9 cellular contexts compared by ENCODE assay signal in genomic region chr6:34953084-34954025, GRCh38.
DNase-seq lines count a peak whose midpoint lies in the region; ATAC-seq, FAIRE-seq and TF ChIP-seq lines count a peak whose summit lies in the region.
"Had no signal": no experiment of that assay in that cellular context is flagged by ENCODE, and none has a peak within 500 bp of the region (broad histone marks: within the 10 kb centered on the region; RNA-seq: fewer than 3 reads in every experiment).

No MANE protein-coding gene starts in this region.

- H2BK5ac ChIP-seq in H1 (ENCODE audit: low read depth, low read length), result no peak overlapping the region

- no peak overlapping the region for H3K9ac ChIP-seq in H1 (replicated peaks in 1 of 4; ENCODE audit: extremely low read depth in 1 of 4, low read depth in 3 of 4, low read length in 3 of 4)

- H3K27ac ChIP-seq in GM23338 (ENCODE audit: low read depth) (0 out of 2 replicates have a peak overlapping the region, but pooled peaks have one; percentile 33), H1 (ENCODE audit: low read depth, low read length) (0 out of 2 replicates have a peak overlapping the region, but pooled peaks have one; percentile 12)
- H3K27ac ChIP-seq in CD4-positive, alpha-beta T cell (ENCODE audit: low read depth, low read length), result no peak overlapping the region

- no peak overlapping the region for H3K14ac ChIP-seq in H1 (ENCODE audit: insufficient read length)

- H2AFZ ChIP-seq in GM23338 (no peak overlapping the region), H1 (ENCODE audit: low read length) (no peak overlapping the region)

- 89% methylated on average over 2 of the region's 2 CpGs; no CpG with 5 or more reads in 1 of the 2 experiments for WGBS in H1 (ENCODE audit: extremely low coverage in 1 of 2, insufficient coverage in 1 of 2, insufficient read length in 1 of 2, insufficient replicate concordance in 2 of 2, low coverage in 1 of 2, low lambda C conversion rate in 2 of 2, missing lambda C conversion rate in 1 of 2), 2 experiments
- 63 to 69% methylated on average over 2 of the region's 2 CpGs for WGBS in lower leg skin, 2 donors

- H3K23me2 ChIP-seq in H1 (ENCODE audit: low read depth, low read length), result no peaks in the 10 kb centered on the region

- no peak overlapping the region for H3K18ac ChIP-seq in H1 (ENCODE audit: extremely low read depth, low read length)

- no peak overlapping the region for H3K4me3 ChIP-seq in GM23338
- H3K4me3 ChIP-seq in H1 (ENCODE audit: extremely low read depth in 1 of 4, insufficient read depth in 2 of 4, low read depth in 3 of 4, low read length in 4 of 4), result no peak overlapping the region
- H3K4me3 ChIP-seq in lower leg skin (ENCODE audit: low read depth, poor library complexity, severe bottlenecking), result no peak overlapping the region

- no peak overlapping the region; the same call in 2 of the 3 replicates for H3K4me3 Mint-ChIP-seq in GM23338
- H3K4me3 Mint-ChIP-seq in progenitor cell of endocrine pancreas (ENCODE audit: low read depth), result no peak overlapping the region
- H3K4me3 Mint-ChIP-seq in CD4-positive, alpha-beta T cell, result no peak overlapping the region

- no peaks in the 10 kb centered on the region for H3K36me3 ChIP-seq in GM23338 (ENCODE audit: insufficient read depth)
- H3K36me3 ChIP-seq in H1 (ENCODE audit: control insufficient read depth in 2 of 4, insufficient read depth in 4 of 4, low read length in 3 of 4), result no peaks in the 10 kb centered on the region

- no peak overlapping the region for H4K91ac ChIP-seq in H1 (replicated peaks; ENCODE audit: insufficient read length, low read length)

- H3K23ac ChIP-seq in H1 (ENCODE audit: insufficient read length), result no peak overlapping the region

- no peaks in the 10 kb centered on the region for H3K9me2 ChIP-seq in GM23338 (ENCODE audit: insufficient read depth)

- no peak for TF ChIP-seq EP300 in H1 (IDR thresholded peaks at IDR 0.05; ENCODE audit: borderline replicate concordance in 1 of 2, low read depth in 2 of 2, low read length in 2 of 2)

- H3K56ac ChIP-seq in H1 (replicated peaks; ENCODE audit: insufficient read length, low read depth, low read length), result no peak overlapping the region

- ATAC-seq in GM23338 (no peak), HG03139 (IDR thresholded peaks at IDR 0.05; ENCODE audit: unreplicated experiment) (no peak)
- no peak for ATAC-seq in CD4-positive, alpha-beta T cell (ENCODE audit: poor library complexity)

- H3K36me3 Mint-ChIP-seq in GM23338 (ENCODE audit: low read depth), result no peaks in the 10 kb centered on the region
- H3K36me3 Mint-ChIP-seq in progenitor cell of endocrine pancreas (ENCODE audit: insufficient read depth), result no peaks in the 10 kb centered on the region
- H3K36me3 Mint-ChIP-seq in CD4-positive, alpha-beta T cell (ENCODE audit: low read depth), result no peaks in the 10 kb centered on the region

- no peak overlapping the region for H2BK120ac ChIP-seq in H1 (replicated peaks; ENCODE audit: low read depth, low read length)

- H3K4ac ChIP-seq in H1 (replicated peaks; ENCODE audit: insufficient read length, low read depth, low read length), result no peak overlapping the region

- H3K27me3 ChIP-seq in GM23338 (ENCODE audit: insufficient read depth), result no peaks in the 10 kb centered on the region
- no peaks in the 10 kb centered on the region for H3K27me3 ChIP-seq in H1 (replicated peaks in 1 of 4; ENCODE audit: control insufficient read depth in 3 of 4, extremely low read depth in 1 of 4, insufficient read depth in 3 of 4, low read length in 3 of 4)
- H3K27me3 ChIP-seq in CD4-positive, alpha-beta T cell (ENCODE audit: control insufficient read depth, insufficient read depth, low read length), result no peaks in the 10 kb centered on the region

- H3K79me1 ChIP-seq in H1 (ENCODE audit: low read depth, low read length), result 0 out of 2 replicates have a peak, but pooled peaks cover 8% of the 10 kb centered on the region

- no peak overlapping the region for H2BK20ac ChIP-seq in H1 (ENCODE audit: low read length)

- H3F3A ChIP-seq in GM23338 (replicated peaks; ENCODE audit: low read depth), result no peaks in the 10 kb centered on the region

- TF ChIP-seq POLR2A in H1 (IDR thresholded peaks at IDR 0.05; ENCODE audit: control extremely low read depth in 1 of 2, low read depth in 2 of 2, low read length in 2 of 2) (no peak), lower leg skin (IDR thresholded peaks at IDR 0.05) (no peak)

- H3K4me1 ChIP-seq in GM23338 (ENCODE audit: insufficient read depth), result peaks cover 17% of the 10 kb centered on the region; the same call in 1 of the 2 replicates
- H3K4me1 ChIP-seq in H1 (replicated peaks in 1 of 4; ENCODE audit: control insufficient read depth in 3 of 4, insufficient read depth in 4 of 4, low read length in 3 of 4), result peaks cover 0 to 2% (median 0%) of the 10 kb centered on the region in 4 experiments; a peak in 1 of 7 replicates

- H3K4me2 ChIP-seq in GM23338, result 0 out of 2 replicates have a peak overlapping the region, but pooled peaks have one; percentile 5
- no peak overlapping the region for H3K4me2 ChIP-seq in H1 (ENCODE audit: insufficient read depth in 1 of 2, low read depth in 2 of 2, low read length in 2 of 2)

- H4K20me1 ChIP-seq in GM23338 (replicated peaks; ENCODE audit: insufficient read depth) (no peaks in the 10 kb centered on the region; the same call in 1 of the 2 replicates), H1 (replicated peaks in 1 of 2; ENCODE audit: control insufficient read depth in 1 of 2, insufficient read depth in 2 of 2, low read length in 2 of 2) (peaks cover 0 to 1% of the 10 kb centered on the region in 2 experiments)

- no peak overlapping the region for H2BK12ac ChIP-seq in H1 (ENCODE audit: low read depth, low read length)

- H2BK15ac ChIP-seq in H1 (ENCODE audit: low read length), result no peak overlapping the region

- H3K79me2 ChIP-seq in GM23338 (replicated peaks; ENCODE audit: insufficient read depth) (peaks cover 12% of the 10 kb centered on the region), H1 (ENCODE audit: control insufficient read depth in 1 of 2, insufficient read depth in 2 of 2, low read length in 2 of 2) (peaks cover 0 to 7% of the 10 kb centered on the region in 2 experiments; a peak in 2 of 4 replicates)

- FAIRE-seq in H1 (lab: Jason Lieb, UNC) (no peak), D721Med (lab: Jason Lieb, UNC) (no peak)
- FAIRE-seq: keratinocyte had no signal

- H3K27me3 Mint-ChIP-seq in GM23338 (ENCODE audit: insufficient read depth, low read depth, poor library complexity), result peaks cover 5% of the 10 kb centered on the region
- no peaks in the 10 kb centered on the region for H3K27me3 Mint-ChIP-seq in progenitor cell of endocrine pancreas
- H3K27me3 Mint-ChIP-seq in CD4-positive, alpha-beta T cell, result no peaks in the 10 kb centered on the region

- DNase-seq in GM23338 (ENCODE audit: low spot score) (no peak), NCI-H446 treated with DMSO at 0.1 percent for 48 hours (lab: John Stamatoyannopoulos, UW) (peak; percentile 16), H1 (ENCODE audit: low read depth in 1 of 2, low spot score in 2 of 2) (no peak), progenitor cell of endocrine pancreas (ENCODE audit: low spot score, unreplicated experiment) (no peak), D721Med (ENCODE audit: insufficient read length, low spot score) (no peak), lower leg skin (ENCODE audit: low spot score in 2 of 2) (no peak)
- DNase-seq in CD4-positive, alpha-beta T cell, result no peak

- TF ChIP-seq CTCF in GM23338 (conservative IDR thresholded peaks at IDR 0.05; ENCODE audit: low read depth in 2 of 2), result no peak
- TF ChIP-seq CTCF in H1 (IDR thresholded peaks at IDR 0.05; ENCODE audit: control extremely low read depth in 1 of 3, insufficient read depth in 1 of 3, low read depth in 1 of 3, low read length in 3 of 3), result no peak
- TF ChIP-seq CTCF in progenitor cell of endocrine pancreas (IDR thresholded peaks at IDR 0.05; ENCODE audit: unreplicated experiment), result no peak
- no peak for TF ChIP-seq CTCF in D721Med (IDR thresholded peaks at IDR 0.05; ENCODE audit: insufficient read depth, missing control alignments)
- no peak for TF ChIP-seq CTCF in CD4-positive, alpha-beta T cell (IDR thresholded peaks at IDR 0.05)
- TF ChIP-seq CTCF in lower leg skin (IDR thresholded peaks at IDR 0.05), result no peak

- H3K9me3 ChIP-seq in H1 (ENCODE audit: insufficient read depth in 2 of 2, low read depth in 1 of 2, low read length in 1 of 2), result no peaks in the 10 kb centered on the region
- no peaks in the 10 kb centered on the region for H3K9me3 ChIP-seq in CD4-positive, alpha-beta T cell (ENCODE audit: control insufficient read depth, low read length)

- CTCF ChIA-PET in H1 (lab: Charles Lee; ENCODE audit: partially characterized antibody), result interaction anchor here (1.2 kb wide), 1 partner anchor 47 kb away, joined by 7 read pairs; no protein-coding TSS in a partner anchor
- CTCF ChIA-PET in CD4-positive, alpha-beta T cell (lab: Charles Lee), result no interaction called here

- H3K27ac Mint-ChIP-seq in GM23338, result peak overlapping the region; percentile 5; the same call in 1 of the 2 replicates
- H3K27ac Mint-ChIP-seq in progenitor cell of endocrine pancreas, result peak overlapping the region; percentile 92
- H3K27ac Mint-ChIP-seq in CD4-positive, alpha-beta T cell, result no peak overlapping the region

- H3K9me3 Mint-ChIP-seq in GM23338, result no peaks in the 10 kb centered on the region
- H3K9me3 Mint-ChIP-seq in progenitor cell of endocrine pancreas (ENCODE audit: low read depth), result no peaks in the 10 kb centered on the region
- H3K9me3 Mint-ChIP-seq in CD4-positive, alpha-beta T cell, result no peaks in the 10 kb centered on the region

- H4K5ac ChIP-seq in H1 (ENCODE audit: insufficient read length, low read depth, low read length), result no peak overlapping the region

- intact Hi-C loops in CD4-positive, alpha-beta T cell (cut with DNase I, micrococcal nuclease), result no loop called here
- intact Hi-C loops in lower leg skin (cut with DNase I; ENCODE audit: low total_unique reads), result no loop called here

- no peak overlapping the region for H4K8ac ChIP-seq in H1 (ENCODE audit: extremely low read depth, insufficient read depth, low read length)

- no peak overlapping the region for H2AK5ac ChIP-seq in H1 (ENCODE audit: low read depth, low read length)

- POLR2A ChIA-PET in H1 (lab: Charles Lee; ENCODE audit: partially characterized antibody), result no interaction called here
- POLR2A ChIA-PET in CD4-positive, alpha-beta T cell (lab: Charles Lee), result no interaction called here

- no peak for TF ChIP-seq RAD21 in H1 (IDR thresholded peaks at IDR 0.05 in 1 of 2, conservative IDR thresholded peaks at IDR 0.05 in 1 of 2; ENCODE audit: low read depth in 2 of 2, low read length in 2 of 2)

- H3K4me1 Mint-ChIP-seq in GM23338 (peaks cover 33% of the 10 kb centered on the region), progenitor cell of endocrine pancreas (ENCODE audit: low read depth) (peaks cover 27% of the 10 kb centered on the region)
- peaks cover 13% of the 10 kb centered on the region for H3K4me1 Mint-ChIP-seq in CD4-positive, alpha-beta T cell (ENCODE audit: low read depth)

TF ChIP-seq in GM23338, 12 proteins besides CTCF, POLR2A, EP300 and RAD21 (continues in another document):
- TF ChIP-seq ZNF331 (CRISPR knock-in tag; IDR thresholded peaks at IDR 0.05; ENCODE audit: low read depth) (no peak), EZH2phosphoT487 (IDR thresholded peaks at IDR 0.05; ENCODE audit: unreplicated experiment) (no peak)

TF ChIP-seq in H1, 55 proteins besides CTCF, POLR2A, EP300 and RAD21 (continues in another document):
- TF ChIP-seq ZNF274 (IDR thresholded peaks at IDR 0.05; ENCODE audit: borderline replicate concordance, extremely low read depth, low read length) (no peak), SIRT6 (IDR thresholded peaks at IDR 0.05; ENCODE audit: low read length) (no peak)
